Comparison of ENCODE assay signal across 10 cellular contexts in the genomic region with DNA sequence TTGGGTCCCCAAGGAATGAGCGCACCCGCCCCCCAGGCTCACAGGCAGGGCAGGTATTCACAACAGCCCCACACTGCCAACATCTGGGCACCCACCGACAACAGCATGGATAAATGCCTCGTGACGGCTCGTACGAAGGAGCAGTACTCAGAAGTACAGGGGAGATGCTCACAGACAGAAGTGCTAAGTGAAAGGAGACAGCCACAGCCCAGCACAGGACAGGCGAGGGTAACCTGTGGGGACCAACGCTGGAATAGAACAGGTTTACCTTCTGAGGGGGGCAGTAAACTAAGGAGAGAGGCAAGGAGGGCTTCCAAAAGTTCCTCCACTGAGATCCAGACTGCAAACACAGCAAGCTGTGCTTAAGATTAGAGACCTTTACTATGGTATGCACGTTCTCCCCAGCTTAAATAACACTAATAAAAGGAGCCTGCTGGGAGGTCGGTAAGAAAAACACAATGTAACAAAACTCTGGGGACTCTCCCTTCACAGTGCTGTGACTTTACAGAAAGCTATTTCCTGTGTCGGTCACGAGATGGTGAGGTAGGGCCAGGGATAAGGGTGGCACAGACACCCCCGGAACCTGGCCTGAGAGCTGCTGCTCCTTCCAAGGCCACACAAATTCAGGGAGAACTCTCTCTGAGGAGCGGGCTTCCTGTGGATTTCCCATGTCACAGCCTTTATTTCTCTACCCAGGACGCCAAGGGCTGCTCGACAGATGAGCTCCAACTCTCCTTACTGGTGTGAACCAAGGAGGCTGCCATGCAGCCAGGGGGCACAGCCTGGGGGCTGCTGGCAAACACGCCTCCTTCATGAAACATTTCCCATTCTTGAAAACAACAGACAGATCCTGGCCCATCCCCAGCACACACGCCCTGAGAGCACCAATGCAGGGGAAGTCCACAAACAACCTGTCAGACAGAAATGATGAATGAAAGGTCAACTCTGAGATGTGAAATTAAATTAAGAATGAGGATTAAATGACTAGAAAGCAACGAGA.
DNase-seq lines count a peak whose midpoint lies in the region; ATAC-seq lines count a peak whose summit lies in the region.
"Had no signal": no experiment of that assay in that cellular context is flagged by ENCODE, and none has a peak within 500 bp of the region (broad histone marks: within the 10 kb centered on the region; RNA-seq: fewer than 3 reads in every experiment).

No MANE protein-coding gene starts in this region.

- peak overlapping the region; percentile 76 to 87 for H3K4me3 Mint-ChIP-seq in effector memory CD8-positive, alpha-beta T cell

- H3K4me1 ChIP-seq in ACC112 (ENCODE audit: control insufficient read depth, insufficient read depth, low read length, unreplicated experiment) = peaks cover 32% of the 10 kb centered on the region

- ATAC-seq in GM19397 (IDR thresholded peaks at IDR 0.05; ENCODE audit: unreplicated experiment) (peak; percentile 47), HG03439 (IDR thresholded peaks at IDR 0.05; ENCODE audit: unreplicated experiment) (peak; percentile 41), GM18873 (IDR thresholded peaks at IDR 0.05; ENCODE audit: low FRiP score, unreplicated experiment) (no peak)
- no peak for ATAC-seq in effector memory CD8-positive, alpha-beta T cell (replicated peaks)

- H3K36me3 ChIP-seq in ACC112 (ENCODE audit: insufficient read depth, low read length) = peaks cover 26% of the 10 kb centered on the region; the same call in 1 of the 2 replicates

- no peak overlapping the region for H3K4me3 ChIP-seq in ACC112 (ENCODE audit: low read depth, low read length)

- H3K79me2 ChIP-seq in ACC112 (ENCODE audit: control insufficient read depth, insufficient read depth, low read length, unreplicated experiment) = peaks cover 13% of the 10 kb centered on the region

- no peaks in the 10 kb centered on the region for H3K9me3 Mint-ChIP-seq in effector memory CD8-positive, alpha-beta T cell

- no peak overlapping the region for H2AFZ ChIP-seq in ACC112 (ENCODE audit: low read length, unreplicated experiment)

- peak overlapping the region; percentile 91 for H3K27ac ChIP-seq in ACC112 (ENCODE audit: low read depth, low read length)
- H3K27ac ChIP-seq: VCaP had no signal

- peaks cover 84% of the 10 kb centered on the region for H3K36me3 Mint-ChIP-seq in effector memory CD8-positive, alpha-beta T cell (ENCODE audit: insufficient read depth)

- DNase-seq in effector memory CD8-positive, alpha-beta T cell = peak in 1 of 3 experiments; percentile 45
- no peak for DNase-seq in stimulated activated CD4-positive, alpha-beta T cell treated with anti-CD3 and anti-CD28 coated beads, Interleukin-4, amount 100 ng/mL, for 4 hours
- DNase-seq in putamen (ENCODE audit: low spot score) (no peak), T1000 (lab: John Stamatoyannopoulos, UW) (no peak)
- DNase-seq: midbrain had no signal

- H3K27me3 ChIP-seq in ACC112 (ENCODE audit: insufficient read depth, low read length) = no peaks in the 10 kb centered on the region

- H3K27ac Mint-ChIP-seq in effector memory CD8-positive, alpha-beta T cell = peak overlapping the region; percentile 99 to 100

- peaks cover 63 to 71% of the 10 kb centered on the region in 2 donors for H3K4me1 Mint-ChIP-seq in effector memory CD8-positive, alpha-beta T cell (ENCODE audit: low read depth in 2 of 2)

- H3K27me3 Mint-ChIP-seq in effector memory CD8-positive, alpha-beta T cell = no peaks in the 10 kb centered on the region

Comparison
In these comparisons a context has a peak if more than half of its experiments do, and no peak if none do; other contexts are left out.
1. ATAC-seq: peak in GM19397 (single experiment) and HG03439 (single experiment); none in effector memory CD8-positive, alpha-beta T cell (single experiment) and GM18873 (single experiment).